In genomic region chr1:54843449-54843848, GRCh38 we compare ENCODE assay signal across 35 cellular contexts. TPM values are rescaled to one million over a fixed set of nuclear protein-coding genes. Genes with fewer than 3 reads are reported as not detected.
"Had no signal": no experiment of that assay in that cellular context is flagged by ENCODE, and none has a peak within 500 bp of the region (broad histone marks: within the 10 kb centered on the region; RNA-seq: fewer than 3 reads in every experiment).

No MANE protein-coding gene starts in this region.

- H3K4me3 Mint-ChIP-seq: activated CD4-positive, alpha-beta memory T cell treated with anti-CD3 and anti-CD28 coated beads, Interleukin-2, amount 10 ng/mL, durations not matched to agents 7 days and 5 days; activated CD4-positive, alpha-beta T cell treated with anti-CD3 and anti-CD28 coated beads for 36 hours; activated CD4-positive, alpha-beta T cell treated with anti-CD3 and anti-CD28 coated beads, Interleukin-2, amount 10 ng/mL, durations not matched to agents 7 days and 5 days; activated CD8-positive, alpha-beta memory T cell treated with anti-CD3 and anti-CD28 coated beads, Interleukin-2, amount 10 ng/mL, durations not matched to agents 7 days and 5 days; activated naive CD4-positive, alpha-beta T cell treated with anti-CD3 and anti-CD28 coated beads, Interleukin-2, amount 10 ng/mL, durations not matched to agents 7 days and 5 days; activated naive CD4-positive, alpha-beta T cell treated with anti-CD3 and anti-CD28 coated beads, Interleukin-2, amount 50 U/mL, for 24 hours; activated naive CD8-positive, alpha-beta T cell; activated naive CD8-positive, alpha-beta T cell treated with anti-CD3 and anti-CD28 coated beads, Interleukin-2, amount 10 ng/mL, durations not matched to agents 7 days and 5 days; activated naive CD8-positive, alpha-beta T cell treated with anti-CD3 and anti-CD28 coated beads, Interleukin-2, amount 50 U/mL, for 24 hours; activated T-cell treated with anti-CD3 and anti-CD28 coated beads, Interleukin-2, amount 50 U/mL, for 24 hours; brain; central memory CD8-positive, alpha-beta T cell; T-helper 1 cell treated with Interleukin-12 subunit alpha and Interleukin-12 subunit beta and Interleukin-4 antibody, amounts not matched to agents 30 μg/mL and 1 μg/mL, for 36 hours; T-helper 2 cell treated with Interferon-gamma antibody and Interleukin-4, amounts not matched to agents 5 μg/mL and 100 μg/mL, for 36 hours; WTC11 had no signal

- H3K27me3 ChIP-seq: ascending aorta, cardiac muscle cell had no signal

- H3K9me3 Mint-ChIP-seq: activated CD4-positive, alpha-beta memory T cell treated with anti-CD3 and anti-CD28 coated beads, Interleukin-2, amount 10 ng/mL, durations not matched to agents 7 days and 5 days; activated CD4-positive, alpha-beta T cell treated with anti-CD3 and anti-CD28 coated beads, Interleukin-2, amount 10 ng/mL, durations not matched to agents 7 days and 5 days; activated naive CD4-positive, alpha-beta T cell treated with anti-CD3 and anti-CD28 coated beads, Interleukin-2, amount 10 ng/mL, durations not matched to agents 7 days and 5 days; activated naive CD4-positive, alpha-beta T cell treated with anti-CD3 and anti-CD28 coated beads, Interleukin-2, amount 50 U/mL, for 24 hours; activated naive CD8-positive, alpha-beta T cell treated with anti-CD3 and anti-CD28 coated beads, Interleukin-2, amount 10 ng/mL, durations not matched to agents 7 days and 5 days; activated naive CD8-positive, alpha-beta T cell treated with anti-CD3 and anti-CD28 coated beads, Interleukin-2, amount 50 U/mL, for 24 hours; activated T-cell treated with anti-CD3 and anti-CD28 coated beads, Interleukin-2, amount 50 U/mL, for 24 hours; activated T-helper 2 cell treated with anti-CD3 and anti-CD28 coated beads, Interferon-gamma antibody, Interleukin-2, Interleukin-4, amounts not matched to agents 10 μg/mL and 5 μg/mL and 100 μg/mL, durations not matched to agents 14 hours and 24 hours and 36 hours; central memory CD8-positive, alpha-beta T cell; T-helper 1 cell treated with Interleukin-12 subunit alpha and Interleukin-12 subunit beta and Interleukin-4 antibody, amounts not matched to agents 30 μg/mL and 1 μg/mL, for 36 hours; T-helper 2 cell treated with Interferon-gamma antibody and Interleukin-4, amounts not matched to agents 5 μg/mL and 100 μg/mL, for 36 hours; WTC11 had no signal

- H3K9me3 ChIP-seq: ascending aorta had no signal

- H3K36me3 Mint-ChIP-seq: activated naive CD8-positive, alpha-beta T cell; activated naive CD8-positive, alpha-beta T cell treated with anti-CD3 and anti-CD28 coated beads, Interleukin-2, amount 10 ng/mL, durations not matched to agents 7 days and 5 days had no signal

- H3K4me3 ChIP-seq: ascending aorta, cardiac muscle cell had no signal

- H3K36me3 ChIP-seq: ascending aorta, cardiac muscle cell, WERI-Rb-1 had no signal

- H3K27me3 Mint-ChIP-seq: activated CD4-positive, alpha-beta memory T cell treated with anti-CD3 and anti-CD28 coated beads, Interleukin-2, amount 10 ng/mL, durations not matched to agents 7 days and 5 days; activated CD4-positive, alpha-beta T cell treated with anti-CD3 and anti-CD28 coated beads for 36 hours; activated CD4-positive, alpha-beta T cell treated with anti-CD3 and anti-CD28 coated beads, Interleukin-2, amount 10 ng/mL, durations not matched to agents 7 days and 5 days; activated CD8-positive, alpha-beta memory T cell treated with anti-CD3 and anti-CD28 coated beads, Interleukin-2, amount 10 ng/mL, durations not matched to agents 7 days and 5 days; activated naive CD4-positive, alpha-beta T cell treated with anti-CD3 and anti-CD28 coated beads, Interleukin-2, amount 10 ng/mL, durations not matched to agents 7 days and 5 days; activated naive CD4-positive, alpha-beta T cell treated with anti-CD3 and anti-CD28 coated beads, Interleukin-2, amount 50 U/mL, for 24 hours; activated naive CD8-positive, alpha-beta T cell; activated naive CD8-positive, alpha-beta T cell treated with anti-CD3 and anti-CD28 coated beads, Interleukin-2, amount 10 ng/mL, durations not matched to agents 7 days and 5 days; activated naive CD8-positive, alpha-beta T cell treated with anti-CD3 and anti-CD28 coated beads, Interleukin-2, amount 50 U/mL, for 24 hours; activated T-cell treated with anti-CD3 and anti-CD28 coated beads, Interleukin-2, amount 50 U/mL, for 24 hours; brain; central memory CD8-positive, alpha-beta T cell had no signal

- H3K27ac Mint-ChIP-seq: activated CD4-positive, alpha-beta memory T cell treated with anti-CD3 and anti-CD28 coated beads, Interleukin-2, amount 10 ng/mL, durations not matched to agents 7 days and 5 days; activated CD4-positive, alpha-beta T cell treated with anti-CD3 and anti-CD28 coated beads for 36 hours; activated CD4-positive, alpha-beta T cell treated with anti-CD3 and anti-CD28 coated beads, Interleukin-2, amount 10 ng/mL, durations not matched to agents 7 days and 5 days; activated CD8-positive, alpha-beta memory T cell treated with anti-CD3 and anti-CD28 coated beads, Interleukin-2, amount 10 ng/mL, durations not matched to agents 7 days and 5 days; activated naive CD4-positive, alpha-beta T cell treated with anti-CD3 and anti-CD28 coated beads, Interleukin-2, amount 10 ng/mL, durations not matched to agents 7 days and 5 days; activated naive CD4-positive, alpha-beta T cell treated with anti-CD3 and anti-CD28 coated beads, Interleukin-2, amount 50 U/mL, for 24 hours; activated naive CD8-positive, alpha-beta T cell; activated naive CD8-positive, alpha-beta T cell treated with anti-CD3 and anti-CD28 coated beads, Interleukin-2, amount 10 ng/mL, durations not matched to agents 7 days and 5 days; activated naive CD8-positive, alpha-beta T cell treated with anti-CD3 and anti-CD28 coated beads, Interleukin-2, amount 50 U/mL, for 24 hours; activated T-cell treated with anti-CD3 and anti-CD28 coated beads, Interleukin-2, amount 50 U/mL, for 24 hours; activated T-helper 2 cell treated with anti-CD3 and anti-CD28 coated beads, Interferon-gamma antibody, Interleukin-2, Interleukin-4, amounts not matched to agents 10 μg/mL and 5 μg/mL and 100 μg/mL, durations not matched to agents 14 hours and 24 hours and 36 hours; brain; T-helper 1 cell treated with Interleukin-12 subunit alpha and Interleukin-12 subunit beta and Interleukin-4 antibody, amounts not matched to agents 30 μg/mL and 1 μg/mL, for 36 hours; T-helper 2 cell treated with Interferon-gamma antibody and Interleukin-4, amounts not matched to agents 5 μg/mL and 100 μg/mL, for 36 hours; WTC11 had no signal

- DNase-seq: activated CD4-positive, alpha-beta memory T cell treated with anti-CD3 and anti-CD28 coated beads, Interleukin-2, amount 10 ng/mL, durations not matched to agents 7 days and 5 days; activated CD4-positive, alpha-beta T cell treated with anti-CD3 and anti-CD28 coated beads for 1 hour; activated CD4-positive, alpha-beta T cell treated with anti-CD3 and anti-CD28 coated beads for 36 hours; activated CD4-positive, alpha-beta T cell treated with anti-CD3 and anti-CD28 coated beads for 48 hours; activated CD4-positive, alpha-beta T cell treated with anti-CD3 and anti-CD28 coated beads, Interleukin-2, amount 10 ng/mL, durations not matched to agents 7 days and 5 days; activated CD4-positive, alpha-beta T cell treated with anti-CD3 and anti-CD28 coated beads, Interleukin-2, amount 50 U/mL, for 48 hours; activated CD4-positive, CD25-positive, alpha-beta regulatory T cell; activated effector memory CD4-positive, alpha-beta T cell treated with Interleukin-2 at 50 U/mL for 16 hours; activated gamma-delta T cell; activated naive CD4-positive, alpha-beta T cell treated with anti-CD3 and anti-CD28 coated beads, Interleukin-2, amount 10 ng/mL, durations not matched to agents 7 days and 5 days; activated naive CD4-positive, alpha-beta T cell treated with Interleukin-2 at 50 U/mL for 16 hours; activated naive CD8-positive, alpha-beta T cell treated with anti-CD3 and anti-CD28 coated beads, Interleukin-2, amount 10 ng/mL, durations not matched to agents 7 days and 5 days; activated naive CD8-positive, alpha-beta T cell treated with anti-CD3 and anti-CD28 coated beads, Interleukin-2, amount 50 U/mL, for 24 hours; activated T-cell treated with anti-CD3 and anti-CD28 coated beads, Interleukin-2, amount 50 U/mL, for 24 hours; amygdala; anterior cingulate cortex; caudate nucleus; cerebellar nuclear complex; T-helper 1 cell; T-helper 2 cell; T-helper 9 cell; WERI-Rb-1 had no signal

- H3K4me1 Mint-ChIP-seq: activated CD4-positive, alpha-beta memory T cell treated with anti-CD3 and anti-CD28 coated beads, Interleukin-2, amount 10 ng/mL, durations not matched to agents 7 days and 5 days; activated CD4-positive, alpha-beta T cell treated with anti-CD3 and anti-CD28 coated beads for 36 hours; activated CD4-positive, alpha-beta T cell treated with anti-CD3 and anti-CD28 coated beads, Interleukin-2, amount 10 ng/mL, durations not matched to agents 7 days and 5 days; activated CD8-positive, alpha-beta memory T cell treated with anti-CD3 and anti-CD28 coated beads, Interleukin-2, amount 10 ng/mL, durations not matched to agents 7 days and 5 days; activated naive CD4-positive, alpha-beta T cell treated with anti-CD3 and anti-CD28 coated beads, Interleukin-2, amount 10 ng/mL, durations not matched to agents 7 days and 5 days; activated naive CD4-positive, alpha-beta T cell treated with anti-CD3 and anti-CD28 coated beads, Interleukin-2, amount 50 U/mL, for 24 hours; activated naive CD8-positive, alpha-beta T cell treated with anti-CD3 and anti-CD28 coated beads, Interleukin-2, amount 10 ng/mL, durations not matched to agents 7 days and 5 days; activated naive CD8-positive, alpha-beta T cell treated with anti-CD3 and anti-CD28 coated beads, Interleukin-2, amount 50 U/mL, for 24 hours; brain; central memory CD8-positive, alpha-beta T cell; WTC11 had no signal

- H3K4me1 ChIP-seq: ascending aorta had no signal

- ATAC-seq: activated CD4-positive, alpha-beta T cell treated with anti-CD3 and anti-CD28 coated beads for 36 hours; activated CD4-positive, CD25-positive, alpha-beta regulatory T cell treated with anti-CD3 and anti-CD28 coated beads, Interleukin-2, amount 50 U/mL, for 24 hours; activated CD8-positive, alpha-beta memory T cell treated with anti-CD3 and anti-CD28 coated beads, Interleukin-2, amount 10 ng/mL, durations not matched to agents 7 days and 5 days; activated naive CD8-positive, alpha-beta T cell treated with anti-CD3 and anti-CD28 coated beads, Interleukin-2, amount 50 U/mL, for 24 hours; WTC11 had no signal

- H3K27ac ChIP-seq: ascending aorta, cardiac muscle cell, WERI-Rb-1 had no signal

RNA-seq across cellular contexts. Expression of gene TTC22, which starts 42.3 kb away (rescaled TPM):
- total RNA-seq: ascending aorta, cardiac muscle cell, chondrocyte had no signal
- polyA plus RNA-seq: cardiac muscle cell had no signal
